ENCODE assay signal across 8 cellular contexts in genomic region chr6:27020553-27020880, GRCh38.
DNase-seq lines count a peak whose midpoint lies in the region; ATAC-seq lines count a peak whose summit lies in the region.

No MANE protein-coding gene starts in this region.

- CTCF ChIA-PET in activated CD8-positive, alpha-beta T cell treated with anti-CD3 and anti-CD28 coated beads, Interleukin-2, amount 10 ng/mL, durations not matched to agents 7 days and 5 days (lab: Charles Lee) = no interaction called here

- H3K27me3 Mint-ChIP-seq in activated CD8-positive, alpha-beta T cell treated with anti-CD3 and anti-CD28 coated beads, Interleukin-2, amount 10 ng/mL, durations not matched to agents 7 days and 5 days (ENCODE audit: low read depth) = peaks cover 20% of the 10 kb centered on the region

- no peaks in the 10 kb centered on the region for H3K4me1 ChIP-seq in right cardiac atrium (ENCODE audit: control insufficient read depth, insufficient read depth, low read length)

- H3K36me3 ChIP-seq in H7 (replicated peaks; ENCODE audit: control insufficient read depth, insufficient read depth, low read length) = no peaks in the 10 kb centered on the region

- H3K4me1 Mint-ChIP-seq in activated CD8-positive, alpha-beta T cell treated with anti-CD3 and anti-CD28 coated beads, Interleukin-2, amount 10 ng/mL, durations not matched to agents 7 days and 5 days (ENCODE audit: low read depth) = peaks cover 11% of the 10 kb centered on the region

- no peaks in the 10 kb centered on the region for H3K9me3 ChIP-seq in right cardiac atrium (ENCODE audit: control insufficient read depth, low read length)

- H3K27me3 ChIP-seq in H7 (ENCODE audit: control insufficient read depth, insufficient read depth, low read length) = no peaks in the 10 kb centered on the region
- H3K27me3 ChIP-seq in right cardiac atrium (ENCODE audit: control insufficient read depth, insufficient read depth) = no peaks in the 10 kb centered on the region

- no peaks in the 10 kb centered on the region for H3K36me3 Mint-ChIP-seq in activated CD8-positive, alpha-beta T cell treated with anti-CD3 and anti-CD28 coated beads, Interleukin-2, amount 10 ng/mL, durations not matched to agents 7 days and 5 days (ENCODE audit: low read depth)

- intact Hi-C loops in right cardiac atrium (cut with DNase I) = no loop called here

- H3K27ac Mint-ChIP-seq in activated CD8-positive, alpha-beta T cell treated with anti-CD3 and anti-CD28 coated beads, Interleukin-2, amount 10 ng/mL, durations not matched to agents 7 days and 5 days = peak overlapping the region; percentile 58

- H3K4me3 ChIP-seq in H7 (ENCODE audit: insufficient read depth, low read depth, low read length) (peak overlapping the region; percentile 81), right cardiac atrium (ENCODE audit: low read length) (peak overlapping the region; percentile 46), skeletal muscle cell (ENCODE audit: low read depth, low read length) (peak overlapping the region; percentile 66)

- no peak overlapping the region for H3K27ac ChIP-seq in right cardiac atrium (ENCODE audit: low read length)

- ATAC-seq in activated CD8-positive, alpha-beta T cell treated with anti-CD3 and anti-CD28 coated beads, Interleukin-2, amount 10 ng/mL, durations not matched to agents 7 days and 5 days = no peak
- ATAC-seq in right cardiac atrium (no peak), GM19351 (IDR thresholded peaks at IDR 0.05; ENCODE audit: unreplicated experiment) (no peak), GM18870 (IDR thresholded peaks at IDR 0.05; ENCODE audit: unreplicated experiment) (no peak)

- 62% methylated on average over 9 of the region's 9 CpGs for WGBS in right cardiac atrium

- peaks cover 5% of the 10 kb centered on the region for H3K9me3 Mint-ChIP-seq in activated CD8-positive, alpha-beta T cell treated with anti-CD3 and anti-CD28 coated beads, Interleukin-2, amount 10 ng/mL, durations not matched to agents 7 days and 5 days (ENCODE audit: insufficient read depth)

- POLR2A ChIA-PET in activated CD8-positive, alpha-beta T cell treated with anti-CD3 and anti-CD28 coated beads, Interleukin-2, amount 10 ng/mL, durations not matched to agents 7 days and 5 days (lab: Charles Lee) = no interaction called here

- H3K4me3 Mint-ChIP-seq in activated CD8-positive, alpha-beta T cell treated with anti-CD3 and anti-CD28 coated beads, Interleukin-2, amount 10 ng/mL, durations not matched to agents 7 days and 5 days = peak overlapping the region; percentile 73

- DNase-seq in H7 (no peak), right cardiac atrium (no peak), skeletal muscle cell (ENCODE audit: low read depth) (no peak), NK-92 (lab: John Stamatoyannopoulos, UW; ENCODE audit: unreplicated experiment) (no peak)
- DNase-seq in activated CD8-positive, alpha-beta T cell treated with anti-CD3 and anti-CD28 coated beads, Interleukin-2, amount 10 ng/mL, durations not matched to agents 7 days and 5 days = no peak
- DNase-seq in effector CD4-positive, alpha-beta T cell = no peak
